22 cellular contexts compared by ENCODE assay signal in the genomic region with DNA sequence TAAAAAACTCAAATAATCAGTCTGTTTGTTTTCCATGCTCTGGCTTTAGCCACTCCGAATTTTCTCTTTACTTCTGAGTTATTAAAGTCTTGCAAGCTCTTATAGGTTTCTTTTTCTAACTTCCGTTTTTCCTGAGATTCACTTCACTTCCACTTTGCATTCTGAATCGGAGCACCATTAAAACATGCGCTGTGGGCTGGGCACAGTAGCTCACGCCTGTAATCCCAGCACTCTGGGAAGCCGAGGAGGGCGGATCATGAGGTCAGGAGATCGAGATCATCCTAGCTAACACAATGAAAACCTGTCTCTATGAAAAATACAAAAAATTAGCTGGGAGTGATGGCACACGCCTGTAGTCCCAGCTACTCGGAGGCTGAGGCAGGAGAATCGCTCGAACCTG.
"Had no signal": no experiment of that assay in that cellular context is flagged by ENCODE, and none has a peak within 500 bp of the region (broad histone marks: within the 10 kb centered on the region; RNA-seq: fewer than 3 reads in every experiment).

No MANE protein-coding gene starts in this region.

- H3K9me3 ChIP-seq: colonic mucosa, esophagus muscularis mucosa, left lung, prostate gland, thoracic aorta, vagina had no signal

- H3K4me3 ChIP-seq: colonic mucosa, dorsolateral prefrontal cortex, esophagus muscularis mucosa, left lung, prostate gland, thoracic aorta, vagina had no signal

- H3K9me3 Mint-ChIP-seq: activated naive CD4-positive, alpha-beta T cell treated with anti-CD3 and anti-CD28 coated beads, Interleukin-2, amount 10 ng/mL, durations not matched to agents 7 days and 5 days; activated T-cell treated with anti-CD3 and anti-CD28 coated beads, Interleukin-2, amount 50 U/mL, for 72 hours; mesothelial cell of epicardium; type B pancreatic cell; WTC11 had no signal

- H3K4me1 Mint-ChIP-seq: activated naive CD4-positive, alpha-beta T cell treated with anti-CD3 and anti-CD28 coated beads, Interleukin-2, amount 10 ng/mL, durations not matched to agents 7 days and 5 days; mesothelial cell of epicardium; naive thymus-derived CD8-positive, alpha-beta T cell had no signal

- H3K27ac Mint-ChIP-seq: activated naive CD4-positive, alpha-beta T cell treated with anti-CD3 and anti-CD28 coated beads, Interleukin-2, amount 10 ng/mL, durations not matched to agents 7 days and 5 days; activated T-cell treated with anti-CD3 and anti-CD28 coated beads, Interleukin-2, amount 50 U/mL, for 72 hours; effector memory CD8-positive, alpha-beta T cell; mesothelial cell of epicardium; naive thymus-derived CD8-positive, alpha-beta T cell; type B pancreatic cell; WTC11 had no signal

- H3K27ac ChIP-seq: colonic mucosa, dorsolateral prefrontal cortex, esophagus muscularis mucosa, left lung, prostate gland, thoracic aorta, vagina had no signal

- ATAC-seq: activated T-cell treated with anti-CD3 and anti-CD28 coated beads, Interleukin-2, amount 50 U/mL, for 72 hours; effector memory CD8-positive, alpha-beta T cell; left lung; naive thymus-derived CD8-positive, alpha-beta T cell; WTC11 had no signal

- H3K36me3 ChIP-seq: colonic mucosa, esophagus muscularis mucosa, left lung, prostate gland, thoracic aorta, vagina had no signal

- DNase-seq: activated CD4-positive, alpha-beta T cell treated with anti-CD3 and anti-CD28 coated beads for 4 hours; activated CD4-positive, alpha-beta T cell treated with anti-CD3 and anti-CD28 coated beads, Interleukin-2, amount 50 U/mL, for 48 hours; activated effector memory CD4-positive, alpha-beta T cell treated with anti-CD3 and anti-CD28 coated beads, Interleukin-2, amount 50 U/mL, for 16 hours; activated naive CD4-positive, alpha-beta T cell treated with anti-CD3 and anti-CD28 coated beads, Interleukin-2, amount 10 ng/mL, durations not matched to agents 7 days and 5 days; activated T-cell treated with anti-CD3 and anti-CD28 coated beads, Interleukin-2, amount 50 U/mL, for 72 hours; amygdala; colonic mucosa; dorsolateral prefrontal cortex; effector memory CD8-positive, alpha-beta T cell; hippocampal formation; kidney glomerular epithelial cell; left lung; naive thymus-derived CD8-positive, alpha-beta T cell; stimulated activated CD4-positive, alpha-beta T cell treated with anti-CD3 and anti-CD28 coated beads, Interleukin-2, amount 100 ng/mL, for 48 hours; stimulated activated naive CD4-positive, alpha-beta T cell had no signal

- H3K27me3 Mint-ChIP-seq: activated naive CD4-positive, alpha-beta T cell treated with anti-CD3 and anti-CD28 coated beads, Interleukin-2, amount 10 ng/mL, durations not matched to agents 7 days and 5 days; effector memory CD8-positive, alpha-beta T cell; naive thymus-derived CD8-positive, alpha-beta T cell; type B pancreatic cell had no signal

- H3K4me1 ChIP-seq: colonic mucosa, esophagus muscularis mucosa, left lung, prostate gland, vagina had no signal

- H3K4me3 Mint-ChIP-seq: activated naive CD4-positive, alpha-beta T cell treated with anti-CD3 and anti-CD28 coated beads, Interleukin-2, amount 10 ng/mL, durations not matched to agents 7 days and 5 days; activated T-cell treated with anti-CD3 and anti-CD28 coated beads, Interleukin-2, amount 50 U/mL, for 72 hours; effector memory CD8-positive, alpha-beta T cell; mesothelial cell of epicardium; naive thymus-derived CD8-positive, alpha-beta T cell; type B pancreatic cell; WTC11 had no signal

- H3K27me3 ChIP-seq: colonic mucosa, esophagus muscularis mucosa, left lung, vagina had no signal

- H3K36me3 Mint-ChIP-seq: activated naive CD4-positive, alpha-beta T cell treated with anti-CD3 and anti-CD28 coated beads, Interleukin-2, amount 10 ng/mL, durations not matched to agents 7 days and 5 days; mesothelial cell of epicardium; naive thymus-derived CD8-positive, alpha-beta T cell; type B pancreatic cell; WTC11 had no signal
